ENCODE assay signal across 15 cellular contexts in the genomic region with DNA sequence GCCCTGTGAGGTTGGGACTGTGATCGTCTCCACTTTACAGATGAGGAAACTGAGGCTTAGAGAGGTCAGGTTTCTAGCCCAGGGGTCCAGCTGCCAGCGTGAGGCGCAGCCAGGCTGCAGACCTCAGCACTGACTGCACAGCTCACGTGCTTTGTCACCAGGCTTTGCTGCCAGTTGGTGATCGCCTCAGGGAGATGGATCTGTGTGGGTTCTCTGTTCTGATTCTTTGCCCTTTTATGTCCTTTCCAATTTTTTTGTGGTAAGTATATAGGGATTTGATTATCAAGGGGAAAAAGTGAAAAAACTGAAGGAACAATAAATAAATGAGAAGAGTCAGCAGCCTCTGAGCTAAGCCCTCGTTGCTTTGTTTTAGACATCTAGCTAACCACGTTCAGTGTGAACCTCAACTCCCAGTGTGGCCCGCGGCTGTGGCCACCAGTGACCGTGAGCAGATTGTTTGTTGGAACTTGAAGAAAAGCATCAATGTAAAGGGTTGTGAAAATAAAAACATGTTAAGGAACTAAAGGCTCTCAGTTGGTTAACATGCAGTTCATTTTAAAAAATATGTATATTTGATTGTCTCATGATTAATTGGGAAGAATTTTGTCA.
"Had no signal": no experiment of that assay in that cellular context is flagged by ENCODE, and none has a peak within 500 bp of the region (broad histone marks: within the 10 kb centered on the region; RNA-seq: fewer than 3 reads in every experiment).

No MANE protein-coding gene starts in this region.

- H3K27ac ChIP-seq: left ventricle myocardium inferior, parathyroid adenoma, spleen, thoracic aorta, VCaP had no signal

- H3K9me3 Mint-ChIP-seq: activated CD4-positive, alpha-beta memory T cell treated with anti-CD3 and anti-CD28 coated beads, Interleukin-2, amount 10 ng/mL, durations not matched to agents 7 days and 5 days; activated naive CD4-positive, alpha-beta T cell treated with anti-CD3 and anti-CD28 coated beads for 36 hours; central memory CD8-positive, alpha-beta T cell; effector memory CD8-positive, alpha-beta T cell; neural crest cell had no signal

- DNase-seq: activated CD4-positive, alpha-beta memory T cell treated with anti-CD3 and anti-CD28 coated beads, Interleukin-2, amount 10 ng/mL, durations not matched to agents 7 days and 5 days; activated CD8-positive, alpha-beta memory T cell treated with anti-CD3 and anti-CD28 coated beads, Interleukin-2, amount 50 U/mL, for 48 hours; activated naive CD4-positive, alpha-beta T cell treated with anti-CD3 and anti-CD28 coated beads for 36 hours; effector memory CD8-positive, alpha-beta T cell; islet precursor cell; left ventricle myocardium inferior; right cardiac atrium; spleen; stimulated activated CD4-positive, alpha-beta T cell treated with anti-CD3 and anti-CD28 coated beads, Interleukin-2, amount 100 ng/mL, for 24 hours; stimulated activated naive CD4-positive, alpha-beta T cell treated with Interleukin-2 at 50 U/mL for 16 hours had no signal

- H3K27ac Mint-ChIP-seq: activated CD4-positive, alpha-beta memory T cell treated with anti-CD3 and anti-CD28 coated beads, Interleukin-2, amount 10 ng/mL, durations not matched to agents 7 days and 5 days; activated naive CD4-positive, alpha-beta T cell treated with anti-CD3 and anti-CD28 coated beads for 36 hours; effector memory CD8-positive, alpha-beta T cell had no signal

- H3K4me3 ChIP-seq: left ventricle myocardium inferior, spleen, thoracic aorta had no signal

- H3K4me3 Mint-ChIP-seq: activated CD4-positive, alpha-beta memory T cell treated with anti-CD3 and anti-CD28 coated beads, Interleukin-2, amount 10 ng/mL, durations not matched to agents 7 days and 5 days; activated naive CD4-positive, alpha-beta T cell treated with anti-CD3 and anti-CD28 coated beads for 36 hours; central memory CD8-positive, alpha-beta T cell; effector memory CD8-positive, alpha-beta T cell; neural crest cell had no signal

- H3K27me3 ChIP-seq: spleen had no signal

- ATAC-seq: effector memory CD8-positive, alpha-beta T cell; right cardiac atrium had no signal

- H3K27me3 Mint-ChIP-seq: activated CD4-positive, alpha-beta memory T cell treated with anti-CD3 and anti-CD28 coated beads, Interleukin-2, amount 10 ng/mL, durations not matched to agents 7 days and 5 days; central memory CD8-positive, alpha-beta T cell; effector memory CD8-positive, alpha-beta T cell had no signal

- H3K4me1 Mint-ChIP-seq: central memory CD8-positive, alpha-beta T cell had no signal
